Comparison of ENCODE assay signal across 8 cellular contexts in genomic region chr6:132812756-132813172, GRCh38. TPM values are rescaled to one million over a fixed set of nuclear protein-coding genes. Genes with fewer than 3 reads are reported as not detected.
DNase-seq lines count a peak whose midpoint lies in the region; ATAC-seq and TF ChIP-seq lines count a peak whose summit lies in the region.

No MANE protein-coding gene starts in this region.

- TF ChIP-seq CTCF in HFF-Myc (IDR thresholded peaks at IDR 0.05; ENCODE audit: low read depth, low read length, missing control alignments) = no peak
- TF ChIP-seq CTCF in fibroblast of pulmonary artery (IDR thresholded peaks at IDR 0.05; ENCODE audit: low read length, missing control alignments) = no peak
- no peak for TF ChIP-seq CTCF in sigmoid colon (IDR thresholded peaks at IDR 0.05)

- WGBS in sigmoid colon, 2 donors = 1 to 3% methylated on average over 5 of the region's 5 CpGs

- no peak for ATAC-seq in HG03469 (IDR thresholded peaks at IDR 0.05; ENCODE audit: unreplicated experiment)

- no peak for TF ChIP-seq POLR2A in sigmoid colon (IDR thresholded peaks at IDR 0.05)

- peaks cover 0 to 21% (median 13%) of the 10 kb centered on the region in 4 donors for H3K36me3 ChIP-seq in sigmoid colon

- H3K4me3 ChIP-seq in HFF-Myc (replicated peaks; ENCODE audit: low read depth, low read length) = peak overlapping the region; percentile 92
- H3K4me3 ChIP-seq in fibroblast of pulmonary artery (replicated peaks; ENCODE audit: low read depth, low read length) = peak overlapping the region; percentile 96
- peak overlapping the region; percentile 72 to 97 (median 79) for H3K4me3 ChIP-seq in sigmoid colon

- H3K27me3 ChIP-seq in sigmoid colon = no peaks in the 10 kb centered on the region

- H3K9me3 ChIP-seq in sigmoid colon = no peaks in the 10 kb centered on the region

- H3K4me1 ChIP-seq in sigmoid colon = peaks cover 0 to 35% (median 29%) of the 10 kb centered on the region in 4 donors

- intact Hi-C loops in sigmoid colon (cut with DNase I) = loop anchor here (2.0 to 5.0 kb wide), 3 partner anchors 14 to 1185 kb away; partner anchors contain the start of genes MED23, SLC18B1 and STX7

- peak overlapping the region; percentile 84 to 86 (median 86) for H3K27ac ChIP-seq in sigmoid colon

- TF ChIP-seq EP300 in sigmoid colon (IDR thresholded peaks at IDR 0.05) = no peak

- DNase-seq in DMS79 treated with DMSO at 0.1 percent for 48 hours (lab: John Stamatoyannopoulos, UW) = peak; percentile 51
- no peak for DNase-seq in DMS79 (lab: John Stamatoyannopoulos, UW)
- no peak for DNase-seq in HFF-Myc (ENCODE audit: extremely low read depth, low read depth)
- peak; percentile 30 for DNase-seq in RKO (ENCODE audit: low spot score)
- no peak for DNase-seq in fibroblast of pulmonary artery (ENCODE audit: low read depth)
- DNase-seq in sigmoid colon = no peak
- DNase-seq in SK-N-DZ (ENCODE audit: low spot score) = no peak

RNA-seq across cellular contexts. Expression of gene RPS12, which starts 1.6 kb away (rescaled TPM):
- 1,000 to 10,000 TPM; 1,300 to 3,522 (median 2,686) TPM for total RNA-seq in sigmoid colon
- 1,000 to 10,000 TPM; 3,038 to 5,166 (median 3,700) TPM for polyA plus RNA-seq in sigmoid colon
- 2,344 and 2,749 TPM in 2 replicates for polyA plus RNA-seq in SK-N-DZ (2014; cell fraction: cytosol; rRNA removed)
- 1,228 and 2,174 TPM in 2 replicates for polyA plus RNA-seq in SK-N-DZ (2014; cell fraction: nucleus; rRNA removed)

RNA-seq across cellular contexts. Expression of gene SLC18B1, which starts 14.3 kb away (rescaled TPM):
- total RNA-seq in sigmoid colon = 1 to 10 TPM; 5.6 to 9.1 (median 7.9) TPM
- 1 to 10 TPM; 3.0 to 8.7 (median 4.4) TPM for polyA plus RNA-seq in sigmoid colon
- 0.12 TPM in 1 of 2 replicates, not detected in the other for polyA plus RNA-seq in SK-N-DZ (2014; cell fraction: cytosol; rRNA removed)
- not detected in 2 replicates for polyA plus RNA-seq in SK-N-DZ (2014; cell fraction: nucleus; rRNA removed)

RNA-seq across cellular contexts. Expression of gene VNN2, which starts 55.1 kb away (rescaled TPM):
- total RNA-seq in sigmoid colon = 1 to 10 TPM in 3 of 4 donors, under 1 TPM in 1; 0.81 to 5.4 (median 3.1) TPM
- 1 to 10 TPM; 3.6 to 5.5 (median 3.9) TPM for polyA plus RNA-seq in sigmoid colon
- not detected in 2 replicates for polyA plus RNA-seq in SK-N-DZ (2014; cell fraction: cytosol; rRNA removed)
- not detected in 2 replicates for polyA plus RNA-seq in SK-N-DZ (2014; cell fraction: nucleus; rRNA removed)

Comparison
In these comparisons a context has a peak if more than half of its experiments do, and no peak if none do; other contexts are left out.
1. DNase-seq: peak in DMS79 treated with DMSO at 0.1 percent for 48 hours (single experiment) and RKO (single experiment); none in DMS79 (single experiment), HFF-Myc (single experiment), fibroblast of pulmonary artery (single experiment), sigmoid colon (single experiment) and SK-N-DZ (single experiment).
2. Peak in every context shown above with its lines, with median percentiles within 50 percentile points of each other: H3K4me3 ChIP-seq.